In the genomic region with DNA sequence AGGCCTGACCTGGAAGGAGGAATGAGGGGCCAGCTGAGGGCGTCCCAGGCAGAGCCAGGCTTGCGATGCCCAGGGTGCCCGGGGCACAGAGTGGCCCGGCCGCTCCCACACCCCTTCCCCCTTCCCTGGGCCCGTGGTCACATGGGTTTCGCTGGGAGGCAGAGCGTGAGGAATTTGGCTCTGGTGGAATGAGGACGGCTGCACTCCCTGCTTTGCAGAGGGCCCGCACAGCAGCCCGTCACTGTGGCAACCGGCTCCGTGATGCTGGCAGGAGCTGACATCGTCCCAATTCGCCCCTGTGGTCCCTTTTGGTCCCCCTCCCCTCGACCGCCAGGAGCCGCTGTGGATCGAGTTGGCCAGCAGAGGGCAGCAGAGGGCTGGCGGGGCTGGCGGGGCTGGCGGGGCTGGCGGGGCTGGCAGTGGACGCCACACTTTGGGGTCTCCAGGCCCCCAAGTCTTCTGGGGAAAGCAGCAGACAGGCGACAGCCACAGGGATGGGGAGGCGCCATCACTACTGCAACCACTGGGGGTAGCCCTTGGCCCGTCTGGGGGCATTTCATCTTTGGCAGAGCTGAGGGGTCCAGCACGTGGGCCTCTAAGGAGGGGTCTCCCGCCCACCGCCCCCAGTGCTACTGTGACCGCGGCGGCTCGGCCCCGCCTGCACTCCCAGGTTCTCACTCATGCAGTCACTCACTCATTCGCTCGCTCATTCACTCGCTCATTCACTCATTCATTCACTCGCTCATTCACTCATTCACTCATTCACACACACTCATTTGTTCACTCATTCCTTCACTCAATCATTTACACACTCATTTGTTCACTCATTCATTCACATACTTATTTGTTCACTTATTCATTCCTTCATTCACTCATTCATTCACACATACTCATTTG, we compare ENCODE assay signal across 9 cellular contexts. TPM values are rescaled to one million over a fixed set of nuclear protein-coding genes. Genes with fewer than 3 reads are reported as not detected.
A peak's percentile ranks its signal among the peaks of the same experiment; 100 is the strongest.
DNase-seq lines count a peak whose midpoint lies in the region; ATAC-seq and TF ChIP-seq lines count a peak whose summit lies in the region.
"Had no signal": no experiment of that assay in that cellular context is flagged by ENCODE, and none has a peak within 500 bp of the region (broad histone marks: within the 10 kb centered on the region; RNA-seq: fewer than 3 reads in every experiment).

No MANE protein-coding gene starts in this region.

- H3K27me3 Mint-ChIP-seq in glutamatergic neuron (ENCODE audit: unreplicated experiment) (peaks cover 5% of the 10 kb centered on the region), progenitor cell of endocrine pancreas (peaks cover 28% of the 10 kb centered on the region)

- H3K27ac Mint-ChIP-seq in glutamatergic neuron (ENCODE audit: unreplicated experiment) = no peak overlapping the region
- H3K27ac Mint-ChIP-seq in progenitor cell of endocrine pancreas = no peak overlapping the region
- H3K27ac Mint-ChIP-seq: stimulated activated naive CD8-positive, alpha-beta T cell treated with anti-CD3 and anti-CD28 coated beads, Interleukin-15, Interleukin-2, amounts not matched to agents 100 ng/mL and 50 ng/mL, for 24 hours had no signal

- DNase-seq in SIG-M5 treated with dmso at 0.1 percent for 504 hours (lab: John Stamatoyannopoulos, UW; ENCODE audit: unreplicated experiment) (peak; percentile 20), SIG-M5 (lab: John Stamatoyannopoulos, UW) (no peak), NOMO-1 treated with DMSO at 0.1 percent for 48 hours (lab: John Stamatoyannopoulos, UW; ENCODE audit: unreplicated experiment) (peak; percentile 24), glutamatergic neuron (peak; percentile 88), progenitor cell of endocrine pancreas (ENCODE audit: low spot score, unreplicated experiment) (peak; percentile 77), mucosa of gallbladder (ENCODE audit: low spot score) (no peak)
- peak; percentile 10 for DNase-seq in activated effector memory CD4-positive, alpha-beta T cell treated with Interleukin-2 at 50 U/mL for 16 hours

- peaks cover 5% of the 10 kb centered on the region for H3K36me3 Mint-ChIP-seq in glutamatergic neuron (ENCODE audit: unreplicated experiment)
- no peaks in the 10 kb centered on the region for H3K36me3 Mint-ChIP-seq in progenitor cell of endocrine pancreas (ENCODE audit: insufficient read depth)

- no peak overlapping the region for H3K4me3 Mint-ChIP-seq in glutamatergic neuron (ENCODE audit: unreplicated experiment)
- no peak overlapping the region for H3K4me3 Mint-ChIP-seq in progenitor cell of endocrine pancreas (ENCODE audit: low read depth)
- H3K4me3 Mint-ChIP-seq: stimulated activated naive CD8-positive, alpha-beta T cell treated with anti-CD3 and anti-CD28 coated beads, Interleukin-15, Interleukin-2, amounts not matched to agents 100 ng/mL and 50 ng/mL, for 24 hours had no signal

- peaks cover 18% of the 10 kb centered on the region for H3K4me1 Mint-ChIP-seq in glutamatergic neuron (ENCODE audit: low read depth, unreplicated experiment)
- peaks cover 2% of the 10 kb centered on the region for H3K4me1 Mint-ChIP-seq in progenitor cell of endocrine pancreas (ENCODE audit: low read depth)

- peaks cover 11% of the 10 kb centered on the region for H3K9me3 Mint-ChIP-seq in glutamatergic neuron (ENCODE audit: unreplicated experiment)
- no peaks in the 10 kb centered on the region for H3K9me3 Mint-ChIP-seq in progenitor cell of endocrine pancreas (ENCODE audit: low read depth)
- H3K9me3 Mint-ChIP-seq: stimulated activated naive CD8-positive, alpha-beta T cell treated with anti-CD3 and anti-CD28 coated beads, Interleukin-15, Interleukin-2, amounts not matched to agents 100 ng/mL and 50 ng/mL, for 24 hours had no signal

- ATAC-seq in GM21576 (IDR thresholded peaks at IDR 0.05; ENCODE audit: unreplicated experiment) = no peak

- TF ChIP-seq CTCF in glutamatergic neuron (IDR thresholded peaks at IDR 0.05; ENCODE audit: partially characterized antibody, unreplicated experiment) (peak; percentile 99), progenitor cell of endocrine pancreas (IDR thresholded peaks at IDR 0.05; ENCODE audit: unreplicated experiment) (peak; percentile 97)

RNA-seq across cellular contexts. Expression of a gene that starts 49.7 kb away (rescaled TPM):
- total RNA-seq in glutamatergic neuron (ENCODE audit: unreplicated experiment) (23.9 TPM), progenitor cell of endocrine pancreas (not detected in 2 replicates), mucosa of gallbladder (not detected)

Comparison
In these comparisons a context has a peak if more than half of its experiments do, and no peak if none do; other contexts are left out.
1. DNase-seq: peak in SIG-M5 treated with dmso at 0.1 percent for 504 hours (single experiment), NOMO-1 treated with DMSO at 0.1 percent for 48 hours (single experiment), activated effector memory CD4-positive, alpha-beta T cell treated with Interleukin-2 at 50 U/mL for 16 hours (single experiment), glutamatergic neuron (single experiment) and progenitor cell of endocrine pancreas (single experiment); none in SIG-M5 (single experiment) and mucosa of gallbladder (single experiment).
2. RNA of a gene that starts 49.7 kb away (total RNA-seq): 23.9 TPM in glutamatergic neuron (single experiment); not detected in progenitor cell of endocrine pancreas and not detected in mucosa of gallbladder (single experiment); every median in the first group is over 10 times any median in the second.